In genomic region chr6:165922309-165922794, GRCh38 we compare ENCODE assay signal across 15 cellular contexts.
A peak's percentile ranks its signal among the peaks of the same experiment; 100 is the strongest.
DNase-seq lines count a peak whose midpoint lies in the region; ATAC-seq and TF ChIP-seq lines count a peak whose summit lies in the region.
"Had no signal": no experiment of that assay in that cellular context is flagged by ENCODE, and none has a peak within 500 bp of the region (broad histone marks: within the 10 kb centered on the region; RNA-seq: fewer than 3 reads in every experiment).

No MANE protein-coding gene starts in this region.

- TF ChIP-seq POLR2A in erythroblast (IDR thresholded peaks at IDR 0.05; ENCODE audit: low read length): no peak

- no peak overlapping the region for H3K4me3 ChIP-seq in fibroblast of the aortic adventitia (ENCODE audit: low read depth, low read length)
- H3K4me3 ChIP-seq: lung had no signal

- no peak for TF ChIP-seq CTCF in fibroblast of the aortic adventitia (IDR thresholded peaks at IDR 0.05; ENCODE audit: insufficient read depth, low read length)

- ATAC-seq in GM18867 (IDR thresholded peaks at IDR 0.05; ENCODE audit: unreplicated experiment) (peak; percentile 70), HG02610 (IDR thresholded peaks at IDR 0.05; ENCODE audit: unreplicated experiment) (no peak)
- ATAC-seq: Panc1 had no signal

- DNase-seq in amniotic epithelial cell (ENCODE audit: low read depth): peak; percentile 25
- DNase-seq in fibroblast of the aortic adventitia (ENCODE audit: low read depth): peak; percentile 17
- peak; percentile 73 for DNase-seq in smooth muscle cell of the brain vasculature (ENCODE audit: low read depth, low spot score)
- DNase-seq in stimulated activated CD4-positive, alpha-beta T cell treated with anti-CD3 and anti-CD28 coated beads, Interleukin-4, amount 100 ng/mL, for 4 hours: no peak
- no peak for DNase-seq in erythroblast (lab: John Stamatoyannopoulos, UW)
- DNase-seq: activated CD4-positive, alpha-beta T cell treated with anti-CD3 and anti-CD28 coated beads, Interleukin-2, amount 50 U/mL, for 1 hour; activated CD8-positive, alpha-beta memory T cell treated with anti-CD3 and anti-CD28 coated beads, Interleukin-2, amount 50 U/mL, for 48 hours; aorta; Caco-2; NCI-H1436; stimulated activated CD4-positive, alpha-beta T cell treated with anti-CD3 and anti-CD28 coated beads, Interleukin-2, amount 100 ng/mL, for 48 hours had no signal

Comparison
In these comparisons a context has a peak if more than half of its experiments do, and no peak if none do; other contexts are left out.
1. DNase-seq: peak in amniotic epithelial cell (single experiment), fibroblast of the aortic adventitia (single experiment) and smooth muscle cell of the brain vasculature (single experiment); none in stimulated activated CD4-positive, alpha-beta T cell treated with anti-CD3 and anti-CD28 coated beads, Interleukin-4, amount 100 ng/mL, for 4 hours (0 of 2) and erythroblast (0 of 2).